Comparison of ENCODE assay signal across 17 cellular contexts in genomic region chr22:25130462-25130861, GRCh38.
DNase-seq lines count a peak whose midpoint lies in the region; ATAC-seq, FAIRE-seq and TF ChIP-seq lines count a peak whose summit lies in the region.
"Had no signal": no experiment of that assay in that cellular context is flagged by ENCODE, and none has a peak within 500 bp of the region (broad histone marks: within the 10 kb centered on the region; RNA-seq: fewer than 3 reads in every experiment).

No MANE protein-coding gene starts in this region.

- no peak overlapping the region for H2BK120ac ChIP-seq in neuronal stem cell (ENCODE audit: low read depth, low read length)

- TF ChIP-seq POLR2A in gastroesophageal sphincter (IDR thresholded peaks at IDR 0.05) (no peak), ovary (IDR thresholded peaks at IDR 0.05) (no peak), uterus (IDR thresholded peaks at IDR 0.05) (no peak)

- no peak overlapping the region for H4K8ac ChIP-seq in neuronal stem cell (ENCODE audit: low read depth, low read length)

- H3K4ac ChIP-seq in neuronal stem cell (ENCODE audit: low read length) = no peak overlapping the region

- H3K4me1 Mint-ChIP-seq in activated CD4-positive, alpha-beta T cell treated with anti-CD3 and anti-CD28 coated beads, Interleukin-2, amount 10 ng/mL, durations not matched to agents 7 days and 5 days = peaks cover 6% of the 10 kb centered on the region
- H3K4me1 Mint-ChIP-seq in activated CD4-positive, alpha-beta T cell treated with anti-CD3 and anti-CD28 coated beads for 36 hours = peaks cover 4% of the 10 kb centered on the region

- H3K27ac Mint-ChIP-seq in activated CD4-positive, alpha-beta T cell treated with anti-CD3 and anti-CD28 coated beads, Interleukin-2, amount 10 ng/mL, durations not matched to agents 7 days and 5 days = peak overlapping the region; percentile 62
- H3K27ac Mint-ChIP-seq in activated CD4-positive, alpha-beta T cell treated with anti-CD3 and anti-CD28 coated beads for 36 hours = no peak overlapping the region

- no peak overlapping the region for H2BK12ac ChIP-seq in neuronal stem cell (ENCODE audit: low read length)

- H3K27me3 Mint-ChIP-seq in activated CD4-positive, alpha-beta T cell treated with anti-CD3 and anti-CD28 coated beads, Interleukin-2, amount 10 ng/mL, durations not matched to agents 7 days and 5 days = no peaks in the 10 kb centered on the region
- H3K27me3 Mint-ChIP-seq in activated CD4-positive, alpha-beta T cell treated with anti-CD3 and anti-CD28 coated beads for 36 hours = no peaks in the 10 kb centered on the region

- H3K27me3 ChIP-seq in gastroesophageal sphincter = no peaks in the 10 kb centered on the region
- no peaks in the 10 kb centered on the region for H3K27me3 ChIP-seq in neuronal stem cell (ENCODE audit: control insufficient read depth in 3 of 3, insufficient read depth in 3 of 3, low read depth in 1 of 3, low read length in 3 of 3)
- no peaks in the 10 kb centered on the region for H3K27me3 ChIP-seq in upper lobe of right lung
- H3K27me3 ChIP-seq in ovary = no peaks in the 10 kb centered on the region
- no peaks in the 10 kb centered on the region for H3K27me3 ChIP-seq in pancreas
- H3K27me3 ChIP-seq in uterus = no peaks in the 10 kb centered on the region
- H3K27me3 ChIP-seq: MG63 had no signal

- peak overlapping the region; percentile 20 for H3K18ac ChIP-seq in neuronal stem cell (ENCODE audit: low read length)

- H3K4me1 ChIP-seq in gastroesophageal sphincter = peaks cover 3 to 100% (median 25%) of the 10 kb centered on the region in 3 donors
- peaks cover 5 to 14% of the 10 kb centered on the region in 2 donors for H3K4me1 ChIP-seq in neuronal stem cell (ENCODE audit: control insufficient read depth in 2 of 2, insufficient read depth in 1 of 2, low read depth in 1 of 2, low read length in 2 of 2)
- H3K4me1 ChIP-seq in upper lobe of right lung = peaks cover 34% of the 10 kb centered on the region
- peaks cover 4% of the 10 kb centered on the region for H3K4me1 ChIP-seq in ovary (ENCODE audit: insufficient read depth)
- H3K4me1 ChIP-seq in pancreas = peaks cover 7 to 20% (median 14%) of the 10 kb centered on the region in 3 donors
- peaks cover 0 to 3% of the 10 kb centered on the region in 2 donors for H3K4me1 ChIP-seq in uterus

- no peak overlapping the region for H2BK5ac ChIP-seq in neuronal stem cell (ENCODE audit: low read length)

- no peak overlapping the region for H4K91ac ChIP-seq in neuronal stem cell (ENCODE audit: low read depth, low read length, poor library complexity)

- POLR2A ChIA-PET in activated CD4-positive, alpha-beta T cell treated with anti-CD3 and anti-CD28 coated beads, Interleukin-2, amount 10 ng/mL, durations not matched to agents 7 days and 5 days (lab: Charles Lee) = no interaction called here
- POLR2A ChIA-PET in activated CD4-positive, alpha-beta T cell treated with anti-CD3 and anti-CD28 coated beads for 36 hours (lab: Charles Lee) = no interaction called here

- no peak overlapping the region for H2AFZ ChIP-seq in neuronal stem cell (ENCODE audit: low read length)

- H3K36me3 Mint-ChIP-seq in activated CD4-positive, alpha-beta T cell treated with anti-CD3 and anti-CD28 coated beads, Interleukin-2, amount 10 ng/mL, durations not matched to agents 7 days and 5 days (ENCODE audit: low read depth) = no peaks in the 10 kb centered on the region
- H3K36me3 Mint-ChIP-seq in activated CD4-positive, alpha-beta T cell treated with anti-CD3 and anti-CD28 coated beads for 36 hours (ENCODE audit: low read depth) = no peaks in the 10 kb centered on the region

- no peak overlapping the region for H3K23ac ChIP-seq in neuronal stem cell (ENCODE audit: low read depth, low read length, poor library complexity)

- H3K9ac ChIP-seq in neuronal stem cell (ENCODE audit: low read depth, low read length, poor library complexity) = no peak overlapping the region

- H3K4me3 ChIP-seq in gastroesophageal sphincter (no peak overlapping the region), neuronal stem cell (ENCODE audit: low read length in 2 of 2) (no peak overlapping the region), upper lobe of right lung (no peak overlapping the region), ovary (no peak overlapping the region), pancreas (no peak overlapping the region), uterus (no peak overlapping the region)
- H3K4me3 ChIP-seq: MG63 had no signal

- CTCF ChIA-PET in activated CD4-positive, alpha-beta T cell treated with anti-CD3 and anti-CD28 coated beads, Interleukin-2, amount 10 ng/mL, durations not matched to agents 7 days and 5 days (lab: Charles Lee) = interaction anchor here (1.5 kb wide), 1 partner anchor 19 kb away, joined by 5 read pairs; no protein-coding TSS in a partner anchor
- CTCF ChIA-PET in activated CD4-positive, alpha-beta T cell treated with anti-CD3 and anti-CD28 coated beads for 36 hours (lab: Charles Lee) = interaction anchor here (0.9 kb wide), 1 partner anchor 40 kb away, joined by 3 read pairs; no protein-coding TSS in a partner anchor

- TF ChIP-seq CTCF in gastroesophageal sphincter (IDR thresholded peaks at IDR 0.05) (no peak), upper lobe of right lung (IDR thresholded peaks at IDR 0.05) (no peak), ovary (IDR thresholded peaks at IDR 0.05) (no peak), pancreas (IDR thresholded peaks at IDR 0.05) (no peak), uterus (IDR thresholded peaks at IDR 0.05) (no peak)

- no peak for FAIRE-seq in pancreas (lab: Jason Lieb, UNC)

- no peak overlapping the region for H2BK15ac ChIP-seq in neuronal stem cell (ENCODE audit: low read length)

- no peak overlapping the region for H2AK5ac ChIP-seq in neuronal stem cell (ENCODE audit: low read depth, low read length)

- ATAC-seq in activated CD4-positive, alpha-beta T cell treated with anti-CD3 and anti-CD28 coated beads for 36 hours = no peak
- ATAC-seq in gastroesophageal sphincter (no peak), upper lobe of right lung (peak; percentile 43), pancreas (no peak)
- ATAC-seq: Right ventricle myocardium inferior had no signal

- no peak overlapping the region for H3K14ac ChIP-seq in neuronal stem cell (ENCODE audit: low read length)

- H3K9me3 Mint-ChIP-seq in activated CD4-positive, alpha-beta T cell treated with anti-CD3 and anti-CD28 coated beads, Interleukin-2, amount 10 ng/mL, durations not matched to agents 7 days and 5 days = no peaks in the 10 kb centered on the region
- no peaks in the 10 kb centered on the region for H3K9me3 Mint-ChIP-seq in activated CD4-positive, alpha-beta T cell treated with anti-CD3 and anti-CD28 coated beads for 36 hours (ENCODE audit: low read depth)

- TF ChIP-seq EP300 in gastroesophageal sphincter (IDR thresholded peaks at IDR 0.05) (no peak), ovary (IDR thresholded peaks at IDR 0.05) (no peak)

- no peak overlapping the region for H3K4me2 ChIP-seq in neuronal stem cell (ENCODE audit: insufficient read depth, low read length, poor library complexity, severe bottlenecking)

- intact Hi-C loops in activated CD4-positive, alpha-beta T cell treated with anti-CD3 and anti-CD28 coated beads for 36 hours (cut with DNase I, micrococcal nuclease) = no loop called here
- intact Hi-C loops in upper lobe of right lung (cut with DNase I) = no loop called here
- intact Hi-C loops in ovary (cut with DNase I) = no loop called here
- intact Hi-C loops in pancreas (cut with DNase I) = no loop called here
- intact Hi-C loops in uterus (cut with DNase I; ENCODE audit: low total_unique reads) = no loop called here

- no peak overlapping the region for H3K4me3 Mint-ChIP-seq in activated CD4-positive, alpha-beta T cell treated with anti-CD3 and anti-CD28 coated beads, Interleukin-2, amount 10 ng/mL, durations not matched to agents 7 days and 5 days
- H3K4me3 Mint-ChIP-seq in activated CD4-positive, alpha-beta T cell treated with anti-CD3 and anti-CD28 coated beads for 36 hours = no peak overlapping the region

- H3K9me3 ChIP-seq in gastroesophageal sphincter (no peaks in the 10 kb centered on the region), neuronal stem cell (replicated peaks in 1 of 2; ENCODE audit: control insufficient read depth in 2 of 2, insufficient read depth in 1 of 2, low read depth in 1 of 2, low read length in 2 of 2) (no peaks in the 10 kb centered on the region), upper lobe of right lung (no peaks in the 10 kb centered on the region), ovary (no peaks in the 10 kb centered on the region), pancreas (no peaks in the 10 kb centered on the region), uterus (no peaks in the 10 kb centered on the region)
- H3K9me3 ChIP-seq: MG63 had no signal

- DNase-seq in activated CD4-positive, alpha-beta T cell treated with anti-CD3 and anti-CD28 coated beads, Interleukin-2, amount 10 ng/mL, durations not matched to agents 7 days and 5 days = no peak
- no peak for DNase-seq in activated CD4-positive, alpha-beta T cell treated with anti-CD3 and anti-CD28 coated beads for 36 hours
- DNase-seq in neuronal stem cell (ENCODE audit: low spot score) (no peak), upper lobe of right lung (no peak), ovary (no peak), pancreas (no peak), uterus (no peak)
- DNase-seq: EL, H7, KG1, MG63, NCI-H1092 treated with DMSO at 0.1 percent for 48 hours, NCI-H1694, NCI-H345 had no signal

- H3K27ac ChIP-seq in gastroesophageal sphincter (peak overlapping the region in 3 of 4 donors; percentile 4 to 79 (median 7)), neuronal stem cell (replicated peaks; ENCODE audit: low read length) (no peak overlapping the region), upper lobe of right lung (peak overlapping the region; percentile 80), ovary (no peak overlapping the region), pancreas (peak overlapping the region in 2 of 4 donors; percentile 42 to 64), uterus (no peak overlapping the region)
- H3K27ac ChIP-seq: 22Rv1 had no signal

- H3K79me1 ChIP-seq in neuronal stem cell (ENCODE audit: low read depth, low read length) = peaks cover 4% of the 10 kb centered on the region

- H3K36me3 ChIP-seq in gastroesophageal sphincter = no peaks in the 10 kb centered on the region
- peaks cover 0 to 1% of the 10 kb centered on the region in 2 donors for H3K36me3 ChIP-seq in neuronal stem cell (replicated peaks in 1 of 2; ENCODE audit: control insufficient read depth in 2 of 2, insufficient read depth in 2 of 2, low read length in 2 of 2)
- no peaks in the 10 kb centered on the region for H3K36me3 ChIP-seq in upper lobe of right lung
- H3K36me3 ChIP-seq in ovary = no peaks in the 10 kb centered on the region
- no peaks in the 10 kb centered on the region for H3K36me3 ChIP-seq in pancreas
- no peaks in the 10 kb centered on the region for H3K36me3 ChIP-seq in uterus
- H3K36me3 ChIP-seq: MG63 had no signal

- WGBS in gastroesophageal sphincter (ENCODE audit: low coverage in 1 of 2), 2 donors = 50 to 76% methylated on average over 2 to 6 of the region's 6 CpGs
- WGBS in neuronal stem cell (ENCODE audit: extremely low coverage in 2 of 2, insufficient read length in 2 of 2, insufficient replicate concordance in 1 of 2), 2 donors = no CpG with 5 or more reads among the region's 6 CpGs
- 85 to 91% (median 87%) methylated on average over 6 of the region's 6 CpGs for WGBS in ovary, 3 donors
- 77 to 81% methylated on average over 6 of the region's 6 CpGs for WGBS in pancreas, 2 donors

Comparison
In these comparisons a context has a peak if more than half of its experiments do, and no peak if none do; other contexts are left out.
1. H3K27ac ChIP-seq: peak in gastroesophageal sphincter (3 of 4) and upper lobe of right lung (single experiment); none in neuronal stem cell (single experiment), ovary (0 of 2) and uterus (0 of 2).